Comparison of ENCODE assay signal across 9 cellular contexts in the genomic region with DNA sequence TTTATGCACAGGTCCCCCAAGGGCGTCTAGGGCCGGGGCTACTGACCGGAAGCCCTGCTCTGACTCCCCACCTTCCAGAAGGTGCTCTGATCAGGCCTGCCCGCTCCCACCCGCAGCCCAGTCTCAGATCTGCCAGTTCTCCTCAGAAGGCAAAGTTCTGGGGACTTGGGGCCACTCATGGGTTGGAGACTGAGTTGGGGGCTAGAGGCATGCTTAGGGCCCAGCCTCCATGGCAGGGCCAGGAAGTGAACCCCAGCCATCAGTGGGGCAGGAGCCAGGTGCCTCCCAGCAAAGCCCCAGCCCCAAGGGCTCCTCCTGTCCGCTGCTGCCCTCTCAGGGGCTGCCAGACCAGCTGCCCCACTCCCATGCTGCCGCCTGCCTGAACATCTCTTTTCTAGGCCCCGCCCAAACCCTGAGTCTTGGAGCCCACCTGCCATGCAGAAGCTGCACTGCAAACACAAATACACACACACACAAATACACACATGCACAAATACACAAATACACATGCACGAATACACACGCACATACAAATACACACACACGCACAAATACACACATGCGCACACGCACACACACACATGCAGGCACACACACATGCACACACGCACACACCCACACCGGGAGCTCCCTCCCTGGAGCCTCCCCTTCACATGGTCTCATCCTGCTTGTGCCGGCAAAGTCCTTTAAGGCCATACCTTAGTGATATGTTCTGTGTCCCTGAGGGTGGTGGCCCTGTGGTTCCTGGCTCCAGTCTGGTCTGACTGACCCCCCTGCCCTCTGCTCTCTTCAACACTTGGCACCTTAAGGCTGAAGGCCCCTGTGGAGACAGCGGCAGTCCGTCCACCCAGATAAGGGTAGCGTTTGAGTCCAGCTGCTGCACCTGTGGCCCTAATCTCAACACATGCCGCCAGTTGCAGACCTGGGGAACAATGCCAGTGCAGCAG. TPM values are rescaled to one million over a fixed set of nuclear protein-coding genes. Genes with fewer than 3 reads are reported as not detected.
A peak's percentile ranks its signal among the peaks of the same experiment; 100 is the strongest.
DNase-seq lines count a peak whose midpoint lies in the region; ATAC-seq, FAIRE-seq and TF ChIP-seq lines count a peak whose summit lies in the region.
"Had no signal": no experiment of that assay in that cellular context is flagged by ENCODE, and none has a peak within 500 bp of the region (broad histone marks: within the 10 kb centered on the region; RNA-seq: fewer than 3 reads in every experiment).

No MANE protein-coding gene starts in this region.

- no peak for TF ChIP-seq POLR2A in HepG2 (IDR thresholded peaks at IDR 0.05; ENCODE audit: insufficient read depth in 1 of 2, low read depth in 2 of 2, low read length in 2 of 2)
- TF ChIP-seq POLR2A in testis (IDR thresholded peaks at IDR 0.05): no peak

- FAIRE-seq in HepG2 (lab: Jason Lieb, UNC): no peak
- FAIRE-seq: pancreas had no signal

- TF ChIP-seq EP300 in HepG2 (IDR thresholded peaks at IDR 0.05; ENCODE audit: low read depth in 2 of 2, low read length in 2 of 2) (no peak), HepG2 (CRISPR knock-in tag; IDR thresholded peaks at IDR 0.05; ENCODE audit: borderline replicate concordance) (no peak)

- no peak for TF ChIP-seq RAD21 in HepG2 (CRISPR knock-in tag; IDR thresholded peaks at IDR 0.05)

- no TSS peak for BruUV-seq in HepG2 (replicated peaks; lab: Mats Ljungman, UMichigan)

- H3K4me3 Mint-ChIP-seq in T-helper 17 cell (peak overlapping the region; percentile 83), endodermal cell (no peak overlapping the region)

- POLR2A ChIA-PET in HepG2 (lab: Yijun Ruan, JAX): interaction anchor here (3.4 kb wide), 1 partner anchor 29 kb away, joined by 24 read pairs; no protein-coding TSS in a partner anchor

- H3K79me2 ChIP-seq in HepG2 (ENCODE audit: insufficient read depth, low read length): no peaks in the 10 kb centered on the region

- peak overlapping the region; percentile 95 for H3K27ac Mint-ChIP-seq in T-helper 17 cell
- no peak overlapping the region for H3K27ac Mint-ChIP-seq in endodermal cell

- no peak for TF ChIP-seq CTCF in HepG2 (CRISPR knock-in tag; IDR thresholded peaks at IDR 0.05)
- no peak for TF ChIP-seq CTCF in testis (IDR thresholded peaks at IDR 0.05)
- TF ChIP-seq CTCF in endodermal cell (conservative IDR thresholded peaks at IDR 0.05): no peak

- CTCF ChIA-PET in HepG2 (lab: Yijun Ruan, JAX; ENCODE audit: low intra/inter-chr PET ratio, low total read pairs): no interaction called here

- H3K27me3 Mint-ChIP-seq in T-helper 17 cell (no peaks in the 10 kb centered on the region), endodermal cell (ENCODE audit: insufficient read depth) (peaks cover 3% of the 10 kb centered on the region)

- no peak overlapping the region for H2AFZ ChIP-seq in HepG2 (ENCODE audit: low read length)

- H3K9ac ChIP-seq in HepG2 (ENCODE audit: insufficient read depth, low read depth, low read length): no peak overlapping the region
- no peak overlapping the region for H3K9ac ChIP-seq in endodermal cell (ENCODE audit: extremely low read depth, low read length, poor library complexity, severe bottlenecking)

- WGBS in HepG2 (ENCODE audit: low lambda C conversion rate): 68% methylated on average over 14 of the region's 20 CpGs
- WGBS in testis, 2 donors: 81 to 95% methylated on average over 12 to 20 of the region's 20 CpGs
- WGBS in endodermal cell (ENCODE audit: insufficient coverage in 1 of 2, insufficient read length in 1 of 2), 2 experiments: 81 to 91% methylated on average over 6 to 20 of the region's 20 CpGs

- H3K4me1 ChIP-seq in HepG2 (ENCODE audit: insufficient read depth, low read length) (peaks cover 70% of the 10 kb centered on the region), testis (peaks cover 5% of the 10 kb centered on the region), endodermal cell (ENCODE audit: control insufficient read depth, insufficient read depth, low read length) (peaks cover 3% of the 10 kb centered on the region)

- DNase-seq in activated effector memory CD4-positive, alpha-beta T cell treated with anti-CD3 and anti-CD28 coated beads, Interleukin-2, amount 50 U/mL, for 16 hours: peak; percentile 55
- DNase-seq in activated effector memory CD4-positive, alpha-beta T cell treated with Interleukin-2 at 50 U/mL for 16 hours: no peak
- no peak for DNase-seq in T-helper 17 cell
- no peak for DNase-seq in HepG2 (ENCODE audit: low spot score)
- peak; percentile 8 for DNase-seq in testis
- no peak for DNase-seq in NOMO-1 treated with dmso at 0.1 percent for 144 hours (lab: John Stamatoyannopoulos, UW; ENCODE audit: unreplicated experiment)
- DNase-seq in endodermal cell: no peak

- in situ Hi-C loops in HepG2 (cut with HindIII; ENCODE audit: extremely low pct_ligation_motif_present, low pct_unique_long_range_greater_than_20kb): no loop called here

- intact Hi-C loops in HepG2 (cut with micrococcal nuclease; ENCODE audit: unreplicated experiment): no loop called here
- intact Hi-C loops in testis (cut with DNase I; ENCODE audit: low total_unique reads): no loop called here

- no peaks in the 10 kb centered on the region for H3K36me3 Mint-ChIP-seq in T-helper 17 cell (ENCODE audit: low read depth)
- no peaks in the 10 kb centered on the region for H3K36me3 Mint-ChIP-seq in endodermal cell (ENCODE audit: low read depth)

- H3K4me3 ChIP-seq in HepG2 (replicated peaks in 1 of 3; ENCODE audit: insufficient read depth in 1 of 3, low read depth in 2 of 3, low read length in 3 of 3) (no peak overlapping the region), testis (no peak overlapping the region), endodermal cell (ENCODE audit: low read length) (no peak overlapping the region)
- H3K4me3 ChIP-seq: pancreas had no signal

- no peaks in the 10 kb centered on the region for H3K9me3 Mint-ChIP-seq in endodermal cell

- ATAC-seq in T-helper 17 cell (no peak), HepG2 (no peak), HG03457 (IDR thresholded peaks at IDR 0.05; ENCODE audit: unreplicated experiment) (no peak)
- ATAC-seq: pancreas had no signal

- H3K4me1 Mint-ChIP-seq in T-helper 17 cell (peaks cover 59% of the 10 kb centered on the region), endodermal cell (peaks cover 7% of the 10 kb centered on the region)

- H3K4me2 ChIP-seq in HepG2 (ENCODE audit: low read depth, low read length): no peak overlapping the region

- 0 out of 5 replicates have a peak, but pooled peaks cover 0 to 1% of the 10 kb centered on the region in 2 experiments for H3K27me3 ChIP-seq in HepG2 (ENCODE audit: control insufficient read depth in 1 of 2, insufficient read depth in 2 of 2, low read length in 2 of 2)
- no peaks in the 10 kb centered on the region for H3K27me3 ChIP-seq in testis
- H3K27me3 ChIP-seq in endodermal cell (ENCODE audit: control insufficient read depth, insufficient read depth, low read length, poor library complexity, severe bottlenecking): no peaks in the 10 kb centered on the region
- H3K27me3 ChIP-seq: pancreas had no signal

- H3K36me3 ChIP-seq in HepG2 (replicated peaks in 1 of 2; ENCODE audit: control insufficient read depth in 1 of 2, insufficient read depth in 2 of 2, low read length in 2 of 2) (no peaks in the 10 kb centered on the region), testis (ENCODE audit: low read depth, missing control alignments) (no peaks in the 10 kb centered on the region), endodermal cell (ENCODE audit: control insufficient read depth, insufficient read depth, low read length) (no peaks in the 10 kb centered on the region)
- H3K36me3 ChIP-seq: pancreas had no signal

- H3K9me3 ChIP-seq in T-helper 17 cell (ENCODE audit: control insufficient read depth, low read length, poor library complexity, severe bottlenecking) (no peaks in the 10 kb centered on the region), HepG2 (ENCODE audit: low read length) (no peaks in the 10 kb centered on the region), testis (no peaks in the 10 kb centered on the region), endodermal cell (ENCODE audit: control insufficient read depth, low read length) (no peaks in the 10 kb centered on the region)
- H3K9me3 ChIP-seq: pancreas had no signal

- H3K27ac ChIP-seq in HepG2 (ENCODE audit: extremely low read length, insufficient read depth, low read length): no peak overlapping the region
- H3K27ac ChIP-seq in testis: no peak overlapping the region
- H3K27ac ChIP-seq in endodermal cell (ENCODE audit: low read depth, low read length): no peak overlapping the region
- H3K27ac ChIP-seq: pancreas had no signal

- no peaks in the 10 kb centered on the region for H4K20me1 ChIP-seq in HepG2 (ENCODE audit: insufficient read depth, low read length)

TF ChIP-seq in HepG2, 621 proteins besides CTCF, POLR2A, EP300 and RAD21 (continues in another document):
- no peak for TF ChIP-seq NFIB (CRISPR knock-in tag; IDR thresholded peaks at IDR 0.05; ENCODE audit: borderline replicate concordance)

RNA-seq across cellular contexts. Expression of a gene that starts 59.2 kb away (rescaled TPM):
- 100 to 1,000 TPM; 184 to 226 TPM for total RNA-seq in T-helper 17 cell
- total RNA-seq in HepG2 (2016; rRNA removed; fragmentation: Illumina TruSeq; extraction: Trizol): 25.1 and 27.8 TPM in 2 replicates
- 1.4 and 2.8 TPM in 2 replicates for total RNA-seq in HepG2 (2016; cell fraction: cytosol; rRNA removed; fragmentation: Illumina TruSeq; extraction: Trizol; ENCODE audit: low read depth)
- total RNA-seq in HepG2 (2016; cell fraction: insoluble cytoplasmic fraction; rRNA removed; fragmentation: Illumina TruSeq; extraction: Trizol): 21.2 and 24.1 TPM in 2 replicates
- total RNA-seq in HepG2 (2016; cell fraction: membrane; rRNA removed; fragmentation: Illumina TruSeq; extraction: Trizol): 6.8 and 8.3 TPM in 2 replicates
- total RNA-seq in HepG2 (2016; cell fraction: nucleus; rRNA removed; fragmentation: Illumina TruSeq; extraction: Trizol): 13.1 and 18.9 TPM in 2 replicates
- 16.8 and 18.8 TPM in 2 replicates for polyA plus RNA-seq in HepG2 (2011; rRNA removed)
- polyA plus RNA-seq in HepG2 (2011; cell fraction: cytosol; rRNA removed): 9.1 and 11.1 TPM in 2 replicates
- polyA plus RNA-seq in HepG2 (2011; cell fraction: nucleus; rRNA removed): 12.3 and 14.2 TPM in 2 replicates
- 22.0 and 24.4 TPM in 2 replicates for polyA plus RNA-seq in HepG2 (2012)
- polyA plus RNA-seq in HepG2 (2016; cell fraction: cytosol; fragmentation: Illumina TruSeq; extraction: Trizol; ENCODE audit: low read depth): 1.1 and 2.1 TPM in 2 replicates
- 31.2 and 34.3 TPM in 2 replicates for polyA plus RNA-seq in HepG2 (2016; cell fraction: insoluble cytoplasmic fraction; fragmentation: Illumina TruSeq; extraction: Trizol; ENCODE audit: low read depth)
- polyA plus RNA-seq in HepG2 (2016; cell fraction: membrane; fragmentation: Illumina TruSeq; extraction: Trizol; ENCODE audit: low read depth): 5.5 and 7.5 TPM in 2 replicates
- polyA plus RNA-seq in HepG2 (2016; cell fraction: nucleus; fragmentation: Illumina TruSeq; extraction: Trizol; ENCODE audit: insufficient read depth, low read depth): 30.0 and 34.4 TPM in 2 replicates
- 23.8 and 65.8 TPM in 2 replicates for polyA minus RNA-seq in HepG2 (2011; rRNA and poly(A)+ RNA removed; ENCODE audit: low replicate concordance)
- polyA minus RNA-seq in HepG2 (2011; cell fraction: cytosol; rRNA and poly(A)+ RNA removed): 12.2 and 13.9 TPM in 2 replicates
- polyA minus RNA-seq in HepG2 (2011; cell fraction: nucleus; rRNA and poly(A)+ RNA removed): 6.3 and 8.8 TPM in 2 replicates
- 10 to 100 TPM; 41.9 to 61.7 TPM for total RNA-seq in testis
- 45.7 TPM for polyA plus RNA-seq in testis (ENCODE audit: insufficient read depth, low read depth, low replicate concordance)
- total RNA-seq in endodermal cell: 10 to 100 TPM; 18.7 to 18.9 TPM
- polyA plus RNA-seq in endodermal cell (2013, experiment 1 of 2): 58.0 TPM
- polyA plus RNA-seq in endodermal cell (2013, experiment 2 of 2): 51.5 TPM

Comparison
In these comparisons a context has a peak if more than half of its experiments do, and no peak if none do; other contexts are left out.
1. DNase-seq: peak in activated effector memory CD4-positive, alpha-beta T cell treated with anti-CD3 and anti-CD28 coated beads, Interleukin-2, amount 50 U/mL, for 16 hours (single experiment) and testis (single experiment); none in activated effector memory CD4-positive, alpha-beta T cell treated with Interleukin-2 at 50 U/mL for 16 hours (single experiment), T-helper 17 cell (0 of 3), HepG2 (single experiment), NOMO-1 treated with dmso at 0.1 percent for 144 hours (single experiment) and endodermal cell (single experiment).